In the genomic region with DNA sequence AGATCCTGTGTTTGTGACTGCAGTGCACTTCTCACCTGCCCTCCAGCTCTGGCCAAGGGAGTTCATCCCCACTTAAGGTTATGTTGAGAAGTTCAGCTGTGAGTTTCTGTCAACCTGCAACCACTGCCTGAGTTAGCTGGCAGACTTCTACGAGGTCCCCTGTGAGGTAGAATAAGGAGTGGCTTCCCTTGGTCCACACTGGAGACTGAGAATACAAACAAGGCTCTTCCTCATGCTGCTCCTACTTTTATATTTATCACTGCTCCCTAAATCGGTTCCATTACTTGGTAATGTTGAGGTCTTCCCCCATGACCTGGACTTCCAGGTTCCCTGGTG, we compare ENCODE assay signal across 12 cellular contexts.
DNase-seq lines count a peak whose midpoint lies in the region; ATAC-seq and TF ChIP-seq lines count a peak whose summit lies in the region.
"Had no signal": no experiment of that assay in that cellular context is flagged by ENCODE, and none has a peak within 500 bp of the region (broad histone marks: within the 10 kb centered on the region; RNA-seq: fewer than 3 reads in every experiment).

No MANE protein-coding gene starts in this region.

- H3K27me3 Mint-ChIP-seq in effector memory CD8-positive, alpha-beta T cell, result no peaks in the 10 kb centered on the region
- H3K27me3 Mint-ChIP-seq in activated CD4-positive, alpha-beta T cell treated with anti-CD3 and anti-CD28 coated beads for 36 hours, result no peaks in the 10 kb centered on the region
- H3K27me3 Mint-ChIP-seq: activated CD4-positive, alpha-beta memory T cell treated with anti-CD3 and anti-CD28 coated beads for 36 hours; activated naive CD8-positive, alpha-beta T cell treated with anti-CD3 and anti-CD28 coated beads for 36 hours had no signal

- H3K9me3 ChIP-seq in A673 (ENCODE audit: low read depth, low read length, poor library complexity, severe bottlenecking), result no peaks in the 10 kb centered on the region

- TF ChIP-seq CTCF in A673 (conservative IDR thresholded peaks at IDR 0.05; ENCODE audit: low read depth, low read length), result no peak

- intact Hi-C loops in A673 (cut with micrococcal nuclease; ENCODE audit: unreplicated experiment), result no loop called here
- intact Hi-C loops in activated CD4-positive, alpha-beta T cell treated with anti-CD3 and anti-CD28 coated beads for 36 hours (cut with DNase I, micrococcal nuclease), result no loop called here

- CTCF ChIA-PET in A673 (lab: Charles Lee), result no interaction called here
- CTCF ChIA-PET in activated CD4-positive, alpha-beta T cell treated with anti-CD3 and anti-CD28 coated beads for 36 hours (lab: Charles Lee), result no interaction called here

- no TSS peak for BruUV-seq in A673 (replicated peaks; lab: Mats Ljungman, UMichigan)

- peak; percentile 18 for ATAC-seq in GM18861 (IDR thresholded peaks at IDR 0.05; ENCODE audit: unreplicated experiment)
- ATAC-seq in GM21526 (IDR thresholded peaks at IDR 0.05; ENCODE audit: low FRiP score, unreplicated experiment), result peak; percentile 50
- peak; percentile 41 for ATAC-seq in HG03066 (IDR thresholded peaks at IDR 0.05; ENCODE audit: low read depth, unreplicated experiment)
- peak; percentile 48 for ATAC-seq in effector memory CD8-positive, alpha-beta T cell (replicated peaks)
- ATAC-seq in activated CD4-positive, alpha-beta T cell treated with anti-CD3 and anti-CD28 coated beads for 36 hours, result no peak
- ATAC-seq: left ventricle myocardium superior, SK-N-SH treated with all-trans-retinoic acid at 6 μM for 48 hours had no signal

- H3K4me3 ChIP-seq in A673 (ENCODE audit: low read depth, low read length, poor library complexity, severe bottlenecking), result no peak overlapping the region

- H3K4me1 ChIP-seq in A673 (ENCODE audit: insufficient read depth, low read length, poor library complexity, severe bottlenecking), result no peaks in the 10 kb centered on the region

- no peaks in the 10 kb centered on the region for H3K9me3 Mint-ChIP-seq in effector memory CD8-positive, alpha-beta T cell
- H3K9me3 Mint-ChIP-seq in activated CD4-positive, alpha-beta T cell treated with anti-CD3 and anti-CD28 coated beads for 36 hours (ENCODE audit: low read depth), result no peaks in the 10 kb centered on the region
- H3K9me3 Mint-ChIP-seq: activated CD4-positive, alpha-beta memory T cell treated with anti-CD3 and anti-CD28 coated beads for 36 hours; activated naive CD8-positive, alpha-beta T cell treated with anti-CD3 and anti-CD28 coated beads for 36 hours had no signal

- no peak for DNase-seq in effector memory CD8-positive, alpha-beta T cell
- no peak for DNase-seq in G401 (ENCODE audit: low spot score)
- DNase-seq in A673 (ENCODE audit: low spot score), result no peak
- no peak for DNase-seq in activated CD4-positive, alpha-beta T cell treated with anti-CD3 and anti-CD28 coated beads for 36 hours
- DNase-seq in NK-92 treated with Interleukin-12 subunit alpha and Interleukin-12 subunit beta, amount 100 ng/mL, for 24 hours (lab: John Stamatoyannopoulos, UW), result no peak
- DNase-seq: activated CD4-positive, alpha-beta memory T cell treated with anti-CD3 and anti-CD28 coated beads for 36 hours; activated naive CD8-positive, alpha-beta T cell treated with anti-CD3 and anti-CD28 coated beads for 36 hours; left ventricle myocardium superior had no signal

- H3K4me3 Mint-ChIP-seq in effector memory CD8-positive, alpha-beta T cell, result peak overlapping the region; percentile 51 to 55
- H3K4me3 Mint-ChIP-seq in activated CD4-positive, alpha-beta T cell treated with anti-CD3 and anti-CD28 coated beads for 36 hours, result no peak overlapping the region
- H3K4me3 Mint-ChIP-seq: activated CD4-positive, alpha-beta memory T cell treated with anti-CD3 and anti-CD28 coated beads for 36 hours; activated naive CD8-positive, alpha-beta T cell treated with anti-CD3 and anti-CD28 coated beads for 36 hours had no signal

- peaks cover 4% of the 10 kb centered on the region for H3K36me3 Mint-ChIP-seq in effector memory CD8-positive, alpha-beta T cell (ENCODE audit: insufficient read depth)
- H3K36me3 Mint-ChIP-seq in activated CD4-positive, alpha-beta T cell treated with anti-CD3 and anti-CD28 coated beads for 36 hours (ENCODE audit: low read depth), result no peaks in the 10 kb centered on the region
- H3K36me3 Mint-ChIP-seq: activated CD4-positive, alpha-beta memory T cell treated with anti-CD3 and anti-CD28 coated beads for 36 hours; activated naive CD8-positive, alpha-beta T cell treated with anti-CD3 and anti-CD28 coated beads for 36 hours had no signal

- H3K4me1 Mint-ChIP-seq in effector memory CD8-positive, alpha-beta T cell (ENCODE audit: low read depth in 2 of 2), result peaks cover 18 to 33% of the 10 kb centered on the region in 2 donors
- no peaks in the 10 kb centered on the region for H3K4me1 Mint-ChIP-seq in activated CD4-positive, alpha-beta T cell treated with anti-CD3 and anti-CD28 coated beads for 36 hours
- H3K4me1 Mint-ChIP-seq: activated naive CD8-positive, alpha-beta T cell treated with anti-CD3 and anti-CD28 coated beads for 36 hours had no signal

- no peaks in the 10 kb centered on the region for H3K27me3 ChIP-seq in A673 (replicated peaks; ENCODE audit: insufficient read depth, low read depth, low read length, poor library complexity)

- H3K27ac ChIP-seq in A673 (ENCODE audit: low read depth, low read length, poor library complexity, severe bottlenecking), result no peak overlapping the region

- H3K27ac Mint-ChIP-seq in effector memory CD8-positive, alpha-beta T cell, result peak overlapping the region; percentile 77 to 88
- H3K27ac Mint-ChIP-seq in activated CD4-positive, alpha-beta T cell treated with anti-CD3 and anti-CD28 coated beads for 36 hours, result no peak overlapping the region
- H3K27ac Mint-ChIP-seq: activated CD4-positive, alpha-beta memory T cell treated with anti-CD3 and anti-CD28 coated beads for 36 hours; activated naive CD8-positive, alpha-beta T cell treated with anti-CD3 and anti-CD28 coated beads for 36 hours had no signal

- no peaks in the 10 kb centered on the region for H3K36me3 ChIP-seq in A673 (ENCODE audit: insufficient read depth, low read length, poor library complexity, severe bottlenecking)

- in situ Hi-C loops in G401 (cut with HindIII; ENCODE audit: low sequenced_read_pairs), result no loop called here

- POLR2A ChIA-PET in A673 (lab: Charles Lee; ENCODE audit: low non-redundant PET), result no interaction called here
- POLR2A ChIA-PET in activated CD4-positive, alpha-beta T cell treated with anti-CD3 and anti-CD28 coated beads for 36 hours (lab: Charles Lee), result no interaction called here
